In genomic region chr5:77770293-77771005, GRCh38 we compare ENCODE assay signal across 21 cellular contexts. TPM values are rescaled to one million over a fixed set of nuclear protein-coding genes. Genes with fewer than 3 reads are reported as not detected.
DNase-seq lines count a peak whose midpoint lies in the region; ATAC-seq, FAIRE-seq and TF ChIP-seq lines count a peak whose summit lies in the region.
"Had no signal": no experiment of that assay in that cellular context is flagged by ENCODE, and none has a peak within 500 bp of the region (broad histone marks: within the 10 kb centered on the region; RNA-seq: fewer than 3 reads in every experiment).

No MANE protein-coding gene starts in this region.

- FAIRE-seq in GM19239 (lab: Jason Lieb, UNC) = peak; percentile 73
- no peak for FAIRE-seq in HepG2 (lab: Jason Lieb, UNC)
- FAIRE-seq: small intestine, urothelium cell line had no signal

- BruUV-seq in HepG2 (replicated peaks; lab: Mats Ljungman, UMichigan) = no TSS peak

- 97% methylated on average over 4 of the region's 4 CpGs for WGBS in HepG2 (ENCODE audit: low lambda C conversion rate)

- ATAC-seq in foreskin keratinocyte (peak; percentile 88), HepG2 (no peak), HG03280 (IDR thresholded peaks at IDR 0.05; ENCODE audit: unreplicated experiment) (no peak)
- ATAC-seq: left lung had no signal

- POLR2A ChIA-PET in RWPE1 (lab: Yijun Ruan, JAX; ENCODE audit: low non-redundant PET) (no interaction called here), HepG2 (lab: Yijun Ruan, JAX) (no interaction called here)

- DNase-seq in DMS53 (lab: John Stamatoyannopoulos, UW) (peak; percentile 9), DMS53 treated with DMSO at 0.1 percent for 48 hours (lab: John Stamatoyannopoulos, UW; ENCODE audit: unreplicated experiment) (no peak), GM19239 (ENCODE audit: insufficient read length, low spot score) (no peak), RWPE1 (ENCODE audit: low spot score) (peak; percentile 41), foreskin keratinocyte (peak; percentile 17 to 48), anterior cingulate cortex (lab: John Stamatoyannopoulos, UW) (no peak), HepG2 (ENCODE audit: low spot score) (no peak)
- DNase-seq: activated CD4-positive, alpha-beta T cell treated with anti-CD3 and anti-CD28 coated beads, Interleukin-2, amount 50 U/mL, for 4 hours; activated T-cell treated with anti-CD3 and anti-CD28 coated beads, Interleukin-2, amount 50 U/mL, for 24 hours; H7; left lung; NCI-H1930; NCI-H446 treated with DMSO at 0.1 percent for 48 hours; SHP77; small intestine; stimulated activated CD4-positive, alpha-beta T cell treated with anti-CD3 and anti-CD28 coated beads, Interleukin-4, amount 100 ng/mL, for 4 hours; substantia nigra had no signal

- no peaks in the 10 kb centered on the region for H3K9me3 ChIP-seq in HepG2 (ENCODE audit: low read length)
- H3K9me3 ChIP-seq: left lung had no signal

- peaks cover 67% of the 10 kb centered on the region for H4K20me1 ChIP-seq in HepG2 (ENCODE audit: insufficient read depth, low read length)

- H2AFZ ChIP-seq in HepG2 (ENCODE audit: low read length) = no peak overlapping the region
- H2AFZ ChIP-seq: neural progenitor cell had no signal

- peaks cover 98% of the 10 kb centered on the region for H3K79me2 ChIP-seq in HepG2 (ENCODE audit: insufficient read depth, low read length)

- no peak overlapping the region for H3K4me3 ChIP-seq in HepG2 (replicated peaks in 1 of 3; ENCODE audit: insufficient read depth in 1 of 3, low read depth in 2 of 3, low read length in 3 of 3)
- H3K4me3 ChIP-seq: left lung, neural progenitor cell had no signal

- no peak overlapping the region for H3K9ac ChIP-seq in HepG2 (ENCODE audit: insufficient read depth, low read depth, low read length)
- H3K9ac ChIP-seq: neural progenitor cell had no signal

- TF ChIP-seq RAD21 in HepG2 (CRISPR knock-in tag; IDR thresholded peaks at IDR 0.05) = no peak

- TF ChIP-seq CTCF in RWPE1 (conservative IDR thresholded peaks at IDR 0.05; ENCODE audit: low read depth) (no peak), foreskin keratinocyte (conservative IDR thresholded peaks at IDR 0.05) (no peak), HepG2 (CRISPR knock-in tag; IDR thresholded peaks at IDR 0.05) (no peak)

- H3K4me1 ChIP-seq in foreskin keratinocyte (peaks cover 31% of the 10 kb centered on the region), HepG2 (ENCODE audit: insufficient read depth, low read length) (peaks cover 48% of the 10 kb centered on the region)

- H3K36me3 ChIP-seq in HepG2 (replicated peaks in 1 of 2; ENCODE audit: control insufficient read depth in 1 of 2, insufficient read depth in 2 of 2, low read length in 2 of 2) = peaks cover 3 to 27% of the 10 kb centered on the region in 2 experiments; a peak in 4 of 5 replicates
- H3K36me3 ChIP-seq: neural progenitor cell had no signal

- H3K27me3 ChIP-seq in foreskin keratinocyte (no peaks in the 10 kb centered on the region), HepG2 (ENCODE audit: control insufficient read depth in 1 of 2, insufficient read depth in 2 of 2, low read length in 2 of 2) (no peaks in the 10 kb centered on the region)
- H3K27me3 ChIP-seq: left lung, neural progenitor cell had no signal

- H3K27ac ChIP-seq in RWPE1 (no peak overlapping the region), foreskin keratinocyte (peak overlapping the region; percentile 27), HepG2 (ENCODE audit: extremely low read length, insufficient read depth, low read length) (no peak overlapping the region)
- H3K27ac ChIP-seq: 22Rv1, left lung, neural progenitor cell had no signal

- intact Hi-C loops in HepG2 (cut with micrococcal nuclease; ENCODE audit: unreplicated experiment) = loop anchor here (10.0 kb wide), 1 partner anchor 234 kb away; no protein-coding TSS in a partner anchor

- TF ChIP-seq EP300 in HepG2 (IDR thresholded peaks at IDR 0.05; ENCODE audit: low read depth in 2 of 2, low read length in 2 of 2) = no peak
- no peak for TF ChIP-seq EP300 in HepG2 (CRISPR knock-in tag; IDR thresholded peaks at IDR 0.05; ENCODE audit: borderline replicate concordance)

- CTCF ChIA-PET in RWPE1 (lab: Yijun Ruan, JAX) (interaction anchor here (0.7 kb wide), 2 partner anchors 16 to 135 kb away, joined by 5 read pairs; no protein-coding TSS in a partner anchor), HepG2 (lab: Yijun Ruan, JAX; ENCODE audit: low intra/inter-chr PET ratio, low total read pairs) (no interaction called here)

- no peak for TF ChIP-seq POLR2A in HepG2 (IDR thresholded peaks at IDR 0.05; ENCODE audit: insufficient read depth in 1 of 2, low read depth in 2 of 2, low read length in 2 of 2)

- H3K4me2 ChIP-seq in HepG2 (ENCODE audit: low read depth, low read length) = no peak overlapping the region
- H3K4me2 ChIP-seq: neural progenitor cell had no signal

- in situ Hi-C loops in HepG2 (cut with HindIII; ENCODE audit: extremely low pct_ligation_motif_present, low pct_unique_long_range_greater_than_20kb) = no loop called here

TF ChIP-seq in HepG2, 621 proteins besides CTCF, POLR2A, EP300 and RAD21 (continues in another document):
- TF ChIP-seq, protein P1, sequence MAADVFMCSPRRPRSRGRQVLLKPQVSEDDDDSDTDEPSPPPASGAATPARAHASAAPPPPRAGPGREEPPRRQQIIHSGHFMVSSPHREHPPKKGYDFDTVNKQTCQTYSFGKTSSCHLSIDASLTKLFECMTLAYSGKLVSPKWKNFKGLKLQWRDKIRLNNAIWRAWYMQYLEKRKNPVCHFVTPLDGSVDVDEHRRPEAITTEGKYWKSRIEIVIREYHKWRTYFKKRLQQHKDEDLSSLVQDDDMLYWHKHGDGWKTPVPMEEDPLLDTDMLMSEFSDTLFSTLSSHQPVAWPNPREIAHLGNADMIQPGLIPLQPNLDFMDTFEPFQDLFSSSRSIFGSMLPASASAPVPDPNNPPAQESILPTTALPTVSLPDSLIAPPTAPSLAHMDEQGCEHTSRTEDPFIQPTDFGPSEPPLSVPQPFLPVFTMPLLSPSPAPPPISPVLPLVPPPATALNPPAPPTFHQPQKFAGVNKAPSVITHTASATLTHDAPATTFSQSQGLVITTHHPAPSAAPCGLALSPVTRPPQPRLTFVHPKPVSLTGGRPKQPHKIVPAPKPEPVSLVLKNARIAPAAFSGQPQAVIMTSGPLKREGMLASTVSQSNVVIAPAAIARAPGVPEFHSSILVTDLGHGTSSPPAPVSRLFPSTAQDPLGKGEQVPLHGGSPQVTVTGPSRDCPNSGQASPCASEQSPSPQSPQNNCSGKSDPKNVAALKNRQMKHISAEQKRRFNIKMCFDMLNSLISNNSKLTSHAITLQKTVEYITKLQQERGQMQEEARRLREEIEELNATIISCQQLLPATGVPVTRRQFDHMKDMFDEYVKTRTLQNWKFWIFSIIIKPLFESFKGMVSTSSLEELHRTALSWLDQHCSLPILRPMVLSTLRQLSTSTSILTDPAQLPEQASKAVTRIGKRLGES (CRISPR knock-in tag; IDR thresholded peaks at IDR 0.05; ENCODE audit: borderline replicate concordance) = no peak
- TF ChIP-seq POLR2AphosphoS5 (IDR thresholded peaks at IDR 0.05; ENCODE audit: low read depth, low read length) (no peak), ZSCAN30 (CRISPR knock-in tag; IDR thresholded peaks at IDR 0.05) (no peak), SOX5 (CRISPR knock-in tag; IDR thresholded peaks at IDR 0.05; ENCODE audit: borderline replicate concordance) (no peak), ZEB1 (IDR thresholded peaks at IDR 0.05; ENCODE audit: insufficient replicate concordance, low read depth) (no peak), DPF2 (CRISPR knock-in tag; IDR thresholded peaks at IDR 0.05; ENCODE audit: borderline replicate concordance, low read depth) (no peak), ISX (CRISPR knock-in tag; conservative IDR thresholded peaks at IDR 0.05) (no peak), TRAFD1 (CRISPR knock-in tag; IDR thresholded peaks at IDR 0.05; ENCODE audit: borderline replicate concordance) (no peak)

RNA-seq across cellular contexts. Expression of gene TBCA, which starts 5.7 kb away (rescaled TPM):
- total RNA-seq in foreskin keratinocyte (201 and 210 TPM in 2 replicates), HepG2 (2016; rRNA removed; fragmentation: Illumina TruSeq; extraction: Trizol) (309 and 398 TPM in 2 replicates)
- polyA plus RNA-seq in foreskin keratinocyte (324 and 339 TPM in 2 replicates), HepG2 (2011; rRNA removed) (73.3 and 93.8 TPM in 2 replicates)
- total RNA-seq in HepG2 (2016; cell fraction: cytosol; rRNA removed; fragmentation: Illumina TruSeq; extraction: Trizol; ENCODE audit: low read depth) = 188 and 190 TPM in 2 replicates
- total RNA-seq in HepG2 (2016; cell fraction: insoluble cytoplasmic fraction; rRNA removed; fragmentation: Illumina TruSeq; extraction: Trizol) = 314 and 394 TPM in 2 replicates
- 213 and 228 TPM in 2 replicates for total RNA-seq in HepG2 (2016; cell fraction: membrane; rRNA removed; fragmentation: Illumina TruSeq; extraction: Trizol)
- 121 and 126 TPM in 2 replicates for total RNA-seq in HepG2 (2016; cell fraction: nucleus; rRNA removed; fragmentation: Illumina TruSeq; extraction: Trizol)
- 69.3 and 95.9 TPM in 2 replicates for polyA plus RNA-seq in HepG2 (2011; cell fraction: cytosol; rRNA removed)
- polyA plus RNA-seq in HepG2 (2011; cell fraction: nucleus; rRNA removed) = 22.7 and 38.2 TPM in 2 replicates
- 312 and 399 TPM in 2 replicates for polyA plus RNA-seq in HepG2 (2012)
- 196 and 223 TPM in 2 replicates for polyA plus RNA-seq in HepG2 (2016; cell fraction: cytosol; fragmentation: Illumina TruSeq; extraction: Trizol; ENCODE audit: low read depth)
- polyA plus RNA-seq in HepG2 (2016; cell fraction: insoluble cytoplasmic fraction; fragmentation: Illumina TruSeq; extraction: Trizol; ENCODE audit: low read depth) = 459 and 468 TPM in 2 replicates
- 234 TPM in 2 replicates for polyA plus RNA-seq in HepG2 (2016; cell fraction: membrane; fragmentation: Illumina TruSeq; extraction: Trizol; ENCODE audit: low read depth)
- 278 and 287 TPM in 2 replicates for polyA plus RNA-seq in HepG2 (2016; cell fraction: nucleus; fragmentation: Illumina TruSeq; extraction: Trizol; ENCODE audit: insufficient read depth, low read depth)
- polyA minus RNA-seq in HepG2 (2011; rRNA and poly(A)+ RNA removed; ENCODE audit: low replicate concordance) = 2.0 and 3.4 TPM in 2 replicates
- 31.8 and 37.9 TPM in 2 replicates for polyA minus RNA-seq in HepG2 (2011; cell fraction: cytosol; rRNA and poly(A)+ RNA removed)
- 21.8 and 29.8 TPM in 2 replicates for polyA minus RNA-seq in HepG2 (2011; cell fraction: nucleus; rRNA and poly(A)+ RNA removed)

Comparison
In these comparisons a context has a peak if more than half of its experiments do, and no peak if none do; other contexts are left out.
1. DNase-seq: peak in DMS53 (single experiment), RWPE1 (single experiment) and foreskin keratinocyte (2 of 2); none in DMS53 treated with DMSO at 0.1 percent for 48 hours (single experiment), GM19239 (single experiment), anterior cingulate cortex (0 of 58) and HepG2 (single experiment).